9 cellular contexts compared by ENCODE assay signal in the genomic region with DNA sequence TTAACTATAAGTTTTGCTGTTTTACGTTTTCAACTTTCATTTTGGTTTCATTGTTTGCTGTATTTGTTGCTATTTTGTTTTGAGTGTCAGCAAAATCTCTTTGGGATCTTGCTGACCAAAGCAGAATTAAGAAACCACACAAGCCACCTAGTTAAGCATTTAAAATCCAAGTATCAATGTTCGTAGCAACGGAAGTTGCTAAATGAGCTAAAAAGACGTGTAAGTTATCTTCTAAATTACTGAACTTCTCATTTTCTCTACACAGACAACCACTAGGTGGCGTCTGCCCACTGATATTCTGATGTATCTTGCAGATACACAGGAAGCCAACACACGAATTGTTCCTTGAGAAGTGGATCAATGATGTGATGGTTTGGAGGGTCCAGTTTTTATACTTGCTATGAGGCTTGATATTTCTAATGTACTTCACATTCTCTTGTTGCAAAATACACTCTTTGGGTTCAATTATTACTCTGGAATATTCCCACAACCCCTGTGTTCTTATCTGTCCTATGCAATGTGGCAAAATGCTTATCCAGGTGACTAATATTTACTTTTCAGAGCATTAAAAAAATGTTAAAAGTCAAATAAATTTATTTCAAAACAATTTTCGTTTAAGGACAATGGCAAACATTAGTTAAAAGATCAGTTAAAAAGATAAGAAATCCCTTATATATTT.
DNase-seq lines count a peak whose midpoint lies in the region; ATAC-seq, FAIRE-seq and TF ChIP-seq lines count a peak whose summit lies in the region.
"Had no signal": no experiment of that assay in that cellular context is flagged by ENCODE, and none has a peak within 500 bp of the region (broad histone marks: within the 10 kb centered on the region; RNA-seq: fewer than 3 reads in every experiment).

No MANE protein-coding gene starts in this region.

- H3K4me1 ChIP-seq in BLaER1 (no peaks in the 10 kb centered on the region), esophagus squamous epithelium (no peaks in the 10 kb centered on the region)

- 5 to 9% methylated on average over 7 of the region's 7 CpGs for WGBS in esophagus squamous epithelium, 2 donors

- H3K27ac ChIP-seq in BLaER1 (no peak overlapping the region), esophagus squamous epithelium (no peak overlapping the region)

- peak; percentile 35 to 74 (median 64) for TF ChIP-seq CTCF in esophagus squamous epithelium (IDR thresholded peaks at IDR 0.05)

- ATAC-seq in GM18498 (IDR thresholded peaks at IDR 0.05; ENCODE audit: unreplicated experiment) (peak; percentile 86), HG02840 (IDR thresholded peaks at IDR 0.05; ENCODE audit: low FRiP score, unreplicated experiment) (peak; percentile 56)
- ATAC-seq: stimulated activated effector memory CD8-positive, alpha-beta T cell treated with anti-CD3 and anti-CD28 coated beads, Interleukin-12 subunit alpha, Interleukin-12 subunit beta, amount 100 ng/mL, for 72 hours had no signal

- DNase-seq in NCI-H1092 treated with DMSO at 0.1 percent for 48 hours (lab: John Stamatoyannopoulos, UW) (peak; percentile 70), esophagus squamous epithelium (lab: John Stamatoyannopoulos, UW) (no peak), nucleus accumbens (lab: John Stamatoyannopoulos, UW) (peak in 30 of 56 donors; percentile 0 to 81 (median 24)), DMS79 (lab: John Stamatoyannopoulos, UW) (no peak)

- intact Hi-C loops in esophagus squamous epithelium (cut with DNase I): loop anchor here (10.0 kb wide), 1 partner anchor 386 kb away; no protein-coding TSS in a partner anchor

- no peaks in the 10 kb centered on the region for H3K27me3 ChIP-seq in BLaER1
- H3K27me3 ChIP-seq in esophagus squamous epithelium: no peaks in the 10 kb centered on the region

- FAIRE-seq in TTC549 (lab: Jason Lieb, UNC): peak; percentile 91

- no peak overlapping the region for H3K4me3 ChIP-seq in BLaER1
- H3K4me3 ChIP-seq in esophagus squamous epithelium: peak overlapping the region in 1 of 4 donors; percentile 55

- H3K9me3 ChIP-seq in BLaER1: no peaks in the 10 kb centered on the region
- H3K9me3 ChIP-seq in esophagus squamous epithelium: no peaks in the 10 kb centered on the region

- H3K36me3 ChIP-seq in BLaER1 (no peaks in the 10 kb centered on the region), esophagus squamous epithelium (no peaks in the 10 kb centered on the region)

- H4K20me1 ChIP-seq in BLaER1: no peaks in the 10 kb centered on the region

- H3K9ac ChIP-seq in BLaER1: 0 out of 2 replicates have a peak overlapping the region, but pooled peaks have one; percentile 65

- peak overlapping the region; percentile 44 for H3K4me2 ChIP-seq in BLaER1

- no peak for TF ChIP-seq POLR2A in esophagus squamous epithelium (IDR thresholded peaks at IDR 0.05)

Comparison
In these comparisons a context has a peak if more than half of its experiments do, and no peak if none do; other contexts are left out.
1. DNase-seq: peak in NCI-H1092 treated with DMSO at 0.1 percent for 48 hours (single experiment) and nucleus accumbens (30 of 56); none in esophagus squamous epithelium (single experiment) and DMS79 (single experiment).